In the genomic region with DNA sequence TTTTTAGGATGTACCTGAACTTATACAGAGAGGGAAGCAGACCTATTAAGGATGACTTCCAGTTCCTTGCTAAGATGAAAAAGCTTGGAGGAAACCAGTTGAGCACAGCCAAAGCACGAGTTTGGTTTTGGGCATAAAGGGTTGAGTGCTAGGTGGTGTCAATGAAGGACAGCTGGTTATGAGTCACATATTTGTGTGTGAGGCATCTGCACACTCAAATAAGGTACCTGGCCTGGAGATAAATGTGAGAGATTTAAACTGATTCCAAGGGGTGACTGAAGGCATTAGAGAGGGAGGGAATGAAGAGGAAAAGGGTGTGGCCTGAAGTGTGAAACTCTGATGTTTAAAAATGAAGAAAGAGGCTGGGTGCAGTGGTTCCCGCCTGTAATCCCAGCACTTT, we compare ENCODE assay signal across 34 cellular contexts.
"Had no signal": no experiment of that assay in that cellular context is flagged by ENCODE, and none has a peak within 500 bp of the region (broad histone marks: within the 10 kb centered on the region; RNA-seq: fewer than 3 reads in every experiment).

No MANE protein-coding gene starts in this region.

- DNase-seq: activated B cell treated with CpG ODN at 0.5 μM for 24 hours; activated CD4-positive, alpha-beta T cell treated with anti-CD3 and anti-CD28 coated beads for 48 hours; activated CD4-positive, CD25-positive, alpha-beta regulatory T cell treated with anti-CD3 and anti-CD28 coated beads, Interleukin-2, amount 50 U/mL, for 72 hours; activated CD8-positive, alpha-beta T cell treated with anti-CD3 and anti-CD28 coated beads for 36 hours; activated effector memory CD4-positive, alpha-beta T cell treated with anti-CD3 and anti-CD28 coated beads, Interleukin-2, amount 50 U/mL, for 16 hours; activated naive CD4-positive, alpha-beta T cell; activated naive CD8-positive, alpha-beta T cell treated with anti-CD3 and anti-CD28 coated beads, Interleukin-2, amount 10 ng/mL, durations not matched to agents 7 days and 5 days; activated T-cell treated with anti-CD3 and anti-CD28 coated beads, Interleukin-2, amount 50 U/mL, for 1 hour; activated T-cell treated with anti-CD3 and anti-CD28 coated beads, Interleukin-2, amount 50 U/mL, for 72 hours; amygdala; Kasumi-1; MG63; NCI-H1048; NCI-H1105 treated with DMSO at 0.1 percent for 48 hours; NCI-H1436; NCI-H187; NCI-H2029 treated with DMSO at 0.1 percent for 48 hours; NCI-H2107; NCI-H2171; NCI-H510A; NCI-H526; NCI-H748 treated with DMSO at 0.1 percent for 48 hours; OCI-M1; Right ventricle myocardium superior; SW 1271; T-helper 1 cell; T-helper 2 cell; T-helper 9 cell had no signal

- H3K9me3 Mint-ChIP-seq: activated B cell treated with CpG ODN at 0.5 μM for 24 hours; activated CD8-positive, alpha-beta T cell treated with anti-CD3 and anti-CD28 coated beads for 36 hours; activated naive CD4-positive, alpha-beta T cell treated with anti-CD3 and anti-CD28 coated beads, Interleukin-2, amount 50 U/mL, for 24 hours; activated naive CD8-positive, alpha-beta T cell treated with anti-CD3 and anti-CD28 coated beads, Interleukin-2, amount 10 ng/mL, durations not matched to agents 7 days and 5 days; central memory CD8-positive, alpha-beta T cell had no signal

- H3K27me3 Mint-ChIP-seq: activated B cell treated with CpG ODN at 0.5 μM for 24 hours; activated CD8-positive, alpha-beta T cell treated with anti-CD3 and anti-CD28 coated beads for 36 hours; activated naive CD8-positive, alpha-beta T cell treated with anti-CD3 and anti-CD28 coated beads, Interleukin-2, amount 10 ng/mL, durations not matched to agents 7 days and 5 days had no signal

- H3K9me3 ChIP-seq: ascending aorta, MG63 had no signal

- H3K27ac ChIP-seq: ascending aorta, cardiac muscle cell, VCaP had no signal

- H3K27ac Mint-ChIP-seq: activated B cell treated with CpG ODN at 0.5 μM for 24 hours; activated CD8-positive, alpha-beta T cell treated with anti-CD3 and anti-CD28 coated beads for 36 hours; activated naive CD4-positive, alpha-beta T cell treated with anti-CD3 and anti-CD28 coated beads, Interleukin-2, amount 50 U/mL, for 24 hours; activated naive CD8-positive, alpha-beta T cell treated with anti-CD3 and anti-CD28 coated beads, Interleukin-2, amount 10 ng/mL, durations not matched to agents 7 days and 5 days; activated T-cell treated with anti-CD3 and anti-CD28 coated beads, Interleukin-2, amount 50 U/mL, for 72 hours; activated T-helper 17 cell treated with anti-CD3 and anti-CD28 coated beads, Interleukin-2, amount 50 U/mL, for 72 hours had no signal

- H3K4me3 Mint-ChIP-seq: activated B cell treated with CpG ODN at 0.5 μM for 24 hours; activated CD8-positive, alpha-beta T cell treated with anti-CD3 and anti-CD28 coated beads for 36 hours; activated naive CD4-positive, alpha-beta T cell treated with anti-CD3 and anti-CD28 coated beads, Interleukin-2, amount 50 U/mL, for 24 hours; activated naive CD8-positive, alpha-beta T cell treated with anti-CD3 and anti-CD28 coated beads, Interleukin-2, amount 10 ng/mL, durations not matched to agents 7 days and 5 days; activated T-cell treated with anti-CD3 and anti-CD28 coated beads, Interleukin-2, amount 50 U/mL, for 72 hours; activated T-helper 17 cell treated with anti-CD3 and anti-CD28 coated beads, Interleukin-2, amount 50 U/mL, for 72 hours; central memory CD8-positive, alpha-beta T cell had no signal

- H3K27me3 ChIP-seq: ascending aorta, cardiac muscle cell, MG63 had no signal

- H3K36me3 ChIP-seq: ascending aorta, cardiac muscle cell, MG63 had no signal

- H3K4me1 ChIP-seq: ascending aorta had no signal

- H3K4me1 Mint-ChIP-seq: activated B cell treated with CpG ODN at 0.5 μM for 24 hours; activated naive CD4-positive, alpha-beta T cell treated with anti-CD3 and anti-CD28 coated beads, Interleukin-2, amount 50 U/mL, for 24 hours; activated naive CD8-positive, alpha-beta T cell treated with anti-CD3 and anti-CD28 coated beads, Interleukin-2, amount 10 ng/mL, durations not matched to agents 7 days and 5 days; activated T-helper 17 cell treated with anti-CD3 and anti-CD28 coated beads, Interleukin-2, amount 50 U/mL, for 72 hours; central memory CD8-positive, alpha-beta T cell had no signal

- ATAC-seq: activated CD8-positive, alpha-beta T cell treated with anti-CD3 and anti-CD28 coated beads for 36 hours; activated T-cell treated with anti-CD3 and anti-CD28 coated beads, Interleukin-2, amount 50 U/mL, for 72 hours; activated T-helper 17 cell treated with anti-CD3 and anti-CD28 coated beads, Interleukin-2, amount 50 U/mL, for 72 hours had no signal

- H3K36me3 Mint-ChIP-seq: activated naive CD4-positive, alpha-beta T cell treated with anti-CD3 and anti-CD28 coated beads, Interleukin-2, amount 50 U/mL, for 24 hours; activated naive CD8-positive, alpha-beta T cell treated with anti-CD3 and anti-CD28 coated beads, Interleukin-2, amount 10 ng/mL, durations not matched to agents 7 days and 5 days had no signal

- H3K4me3 ChIP-seq: ascending aorta, cardiac muscle cell, MG63 had no signal
